Comparison of ENCODE assay signal across 18 cellular contexts in the genomic region with DNA sequence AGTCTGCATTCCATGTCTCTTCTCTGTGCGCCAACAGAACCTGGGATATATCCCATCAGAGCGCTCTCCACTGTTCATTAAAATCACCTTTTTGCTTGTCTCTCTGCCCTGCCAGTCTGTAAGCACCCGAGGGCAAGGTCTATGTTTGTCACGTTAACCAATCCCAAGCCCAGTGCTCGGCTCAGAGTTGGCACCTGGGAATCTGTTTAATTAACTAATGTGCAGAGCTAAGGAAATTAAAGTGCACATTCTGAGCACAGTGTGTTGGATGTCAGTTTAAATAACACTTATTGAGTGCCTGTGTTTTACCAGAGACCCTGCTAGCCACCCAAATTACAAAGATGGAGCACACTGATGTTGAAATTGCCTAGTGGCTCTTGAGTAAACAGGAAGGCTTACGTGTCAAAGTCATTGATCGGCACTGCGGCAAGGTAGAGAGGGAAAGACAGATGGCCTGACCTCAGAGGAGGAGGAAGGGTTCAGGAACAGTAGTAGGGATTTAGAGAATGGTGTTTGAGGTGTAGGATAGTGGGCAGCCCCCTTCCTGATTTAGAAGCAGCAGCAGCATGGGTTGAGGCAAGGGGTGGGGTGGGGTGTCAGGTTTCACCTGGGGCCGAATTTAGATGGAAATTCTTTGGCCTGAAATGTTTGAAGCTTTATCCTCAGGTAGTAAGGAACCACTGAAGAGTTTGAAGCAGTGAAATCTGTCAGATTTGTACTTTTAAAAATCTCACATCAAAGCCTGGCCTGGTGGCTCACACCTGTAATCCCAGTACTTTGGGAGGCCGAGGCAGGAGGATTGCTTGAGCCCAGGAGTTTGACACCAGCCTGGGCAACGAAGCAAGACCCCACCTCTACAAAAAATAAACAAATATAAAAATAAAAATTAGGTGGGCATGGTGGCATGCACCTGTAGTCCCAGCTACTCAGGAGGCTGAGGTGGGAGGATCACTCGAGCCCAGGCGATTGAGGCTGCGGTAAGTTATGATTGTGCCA. TPM values are rescaled to one million over a fixed set of nuclear protein-coding genes. Genes with fewer than 3 reads are reported as not detected.
DNase-seq lines count a peak whose midpoint lies in the region; ATAC-seq, FAIRE-seq and TF ChIP-seq lines count a peak whose summit lies in the region.
"Had no signal": no experiment of that assay in that cellular context is flagged by ENCODE, and none has a peak within 500 bp of the region (broad histone marks: within the 10 kb centered on the region; RNA-seq: fewer than 3 reads in every experiment).

No MANE protein-coding gene starts in this region.

- FAIRE-seq in bronchial epithelial cell (lab: Jason Lieb, UNC) = no peak

- H3K27me3 Mint-ChIP-seq in nephron progenitor cell (ENCODE audit: low read depth, poor library complexity) = no peaks in the 10 kb centered on the region
- no peaks in the 10 kb centered on the region for H3K27me3 Mint-ChIP-seq in activated T-helper 17 cell treated with anti-CD3 and anti-CD28 coated beads, Interleukin-2, amount 50 U/mL, for 72 hours
- H3K27me3 Mint-ChIP-seq: activated CD8-positive, alpha-beta memory T cell treated with anti-CD3 and anti-CD28 coated beads, Interleukin-2, amount 10 ng/mL, durations not matched to agents 7 days and 5 days; activated naive CD8-positive, alpha-beta T cell; CD4-positive, alpha-beta T cell; naive thymus-derived CD8-positive, alpha-beta T cell; stimulated activated naive CD8-positive, alpha-beta T cell treated with anti-CD3 and anti-CD28 coated beads, Interleukin-15, amount 100 ng/mL, for 72 hours had no signal

- no peak for ATAC-seq in activated T-helper 17 cell treated with anti-CD3 and anti-CD28 coated beads, Interleukin-2, amount 50 U/mL, for 72 hours (replicated peaks)
- ATAC-seq in left ventricle myocardium superior (no peak), HG03280 (IDR thresholded peaks at IDR 0.05; ENCODE audit: unreplicated experiment) (no peak)
- ATAC-seq: activated CD8-positive, alpha-beta memory T cell treated with anti-CD3 and anti-CD28 coated beads, Interleukin-2, amount 10 ng/mL, durations not matched to agents 7 days and 5 days; naive thymus-derived CD8-positive, alpha-beta T cell; stimulated activated naive CD8-positive, alpha-beta T cell treated with anti-CD3 and anti-CD28 coated beads, Interleukin-15, amount 100 ng/mL, for 72 hours had no signal

- TF ChIP-seq CTCF in HL-60 (IDR thresholded peaks at IDR 0.05; ENCODE audit: insufficient read depth, low read length) (no peak), bronchial epithelial cell (IDR thresholded peaks at IDR 0.05; ENCODE audit: insufficient read depth, low read length, severe bottlenecking) (no peak), nephron progenitor cell (IDR thresholded peaks at IDR 0.05) (no peak)

- peak overlapping the region; percentile 44 for H3K27ac ChIP-seq in HL-60 (replicated peaks)
- H3K27ac ChIP-seq: GM23248 had no signal

- H3K27me3 ChIP-seq in HL-60 (ENCODE audit: insufficient read depth, poor library complexity, severe bottlenecking) (no peaks in the 10 kb centered on the region), bronchial epithelial cell (ENCODE audit: control insufficient read depth, insufficient read depth, low read length) (no peaks in the 10 kb centered on the region)

- intact Hi-C loops in left ventricle myocardium superior (cut with micrococcal nuclease) = no loop called here

- no peaks in the 10 kb centered on the region for H3K36me3 ChIP-seq in bronchial epithelial cell (ENCODE audit: control insufficient read depth, insufficient read depth, low read length)

- H3K4me3 ChIP-seq in HL-60 (replicated peaks; ENCODE audit: insufficient read depth, low read length) (no peak overlapping the region), bronchial epithelial cell (ENCODE audit: low read depth, low read length) (no peak overlapping the region)
- H3K4me3 ChIP-seq: GM23248 had no signal

- H3K9me3 Mint-ChIP-seq in nephron progenitor cell = no peaks in the 10 kb centered on the region
- no peaks in the 10 kb centered on the region for H3K9me3 Mint-ChIP-seq in activated T-helper 17 cell treated with anti-CD3 and anti-CD28 coated beads, Interleukin-2, amount 50 U/mL, for 72 hours
- H3K9me3 Mint-ChIP-seq: CD4-positive, alpha-beta T cell; naive thymus-derived CD8-positive, alpha-beta T cell; stimulated activated naive CD8-positive, alpha-beta T cell treated with anti-CD3 and anti-CD28 coated beads, Interleukin-15, amount 100 ng/mL, for 72 hours had no signal

- peak overlapping the region; percentile 13 for H3K27ac Mint-ChIP-seq in nephron progenitor cell
- no peak overlapping the region for H3K27ac Mint-ChIP-seq in activated T-helper 17 cell treated with anti-CD3 and anti-CD28 coated beads, Interleukin-2, amount 50 U/mL, for 72 hours
- H3K27ac Mint-ChIP-seq: activated CD8-positive, alpha-beta memory T cell treated with anti-CD3 and anti-CD28 coated beads, Interleukin-2, amount 10 ng/mL, durations not matched to agents 7 days and 5 days; activated naive CD8-positive, alpha-beta T cell; CD4-positive, alpha-beta T cell; stimulated activated naive CD8-positive, alpha-beta T cell treated with anti-CD3 and anti-CD28 coated beads, Interleukin-15, amount 100 ng/mL, for 72 hours had no signal

- peak; percentile 50 to 52 for DNase-seq in HL-60 (ENCODE audit: low read depth in 1 of 2, low spot score in 1 of 2)
- peak; percentile 41 for DNase-seq in NCI-H2029 treated with DMSO at 0.1 percent for 48 hours (lab: John Stamatoyannopoulos, UW)
- DNase-seq in bronchial epithelial cell (ENCODE audit: low read depth) = peak; percentile 22
- DNase-seq in nephron progenitor cell = no peak
- no peak for DNase-seq in left ventricle myocardium superior
- DNase-seq: activated CD8-positive, alpha-beta memory T cell treated with anti-CD3 and anti-CD28 coated beads, Interleukin-2, amount 10 ng/mL, durations not matched to agents 7 days and 5 days; caudate nucleus; CD4-positive, alpha-beta T cell; GDM1; GM23248; naive thymus-derived CD8-positive, alpha-beta T cell; NCI-H526 treated with DMSO at 0.1 percent for 48 hours; Right ventricle myocardium superior; stimulated activated naive CD8-positive, alpha-beta T cell treated with anti-CD3 and anti-CD28 coated beads, Interleukin-15, amount 100 ng/mL, for 72 hours had no signal

- peaks cover 39% of the 10 kb centered on the region for H3K4me1 Mint-ChIP-seq in nephron progenitor cell
- no peaks in the 10 kb centered on the region for H3K4me1 Mint-ChIP-seq in activated T-helper 17 cell treated with anti-CD3 and anti-CD28 coated beads, Interleukin-2, amount 50 U/mL, for 72 hours

- peak overlapping the region; percentile 23 for H3K4me3 Mint-ChIP-seq in nephron progenitor cell
- no peak overlapping the region for H3K4me3 Mint-ChIP-seq in activated T-helper 17 cell treated with anti-CD3 and anti-CD28 coated beads, Interleukin-2, amount 50 U/mL, for 72 hours
- H3K4me3 Mint-ChIP-seq: activated CD8-positive, alpha-beta memory T cell treated with anti-CD3 and anti-CD28 coated beads, Interleukin-2, amount 10 ng/mL, durations not matched to agents 7 days and 5 days; activated naive CD8-positive, alpha-beta T cell; CD4-positive, alpha-beta T cell; stimulated activated naive CD8-positive, alpha-beta T cell treated with anti-CD3 and anti-CD28 coated beads, Interleukin-15, amount 100 ng/mL, for 72 hours had no signal

- H3K36me3 Mint-ChIP-seq in nephron progenitor cell (ENCODE audit: low read depth) = peaks cover 22% of the 10 kb centered on the region
- no peaks in the 10 kb centered on the region for H3K36me3 Mint-ChIP-seq in activated T-helper 17 cell treated with anti-CD3 and anti-CD28 coated beads, Interleukin-2, amount 50 U/mL, for 72 hours (ENCODE audit: low read depth)
- H3K36me3 Mint-ChIP-seq: activated CD8-positive, alpha-beta memory T cell treated with anti-CD3 and anti-CD28 coated beads, Interleukin-2, amount 10 ng/mL, durations not matched to agents 7 days and 5 days; activated naive CD8-positive, alpha-beta T cell had no signal

RNA-seq across cellular contexts. Expression of a gene that starts 7.7 kb away (rescaled TPM):
- total RNA-seq in bronchial epithelial cell = 0.38 TPM in 1 of 2 replicates, not detected in the other
- total RNA-seq in activated T-helper 17 cell treated with anti-CD3 and anti-CD28 coated beads, Interleukin-2, amount 50 U/mL, for 72 hours = 10 to 100 TPM; 10.7 to 65.8 TPM
- total RNA-seq in left ventricle myocardium superior = 0.92 TPM

RNA-seq across cellular contexts. Expression of a gene that starts 7.9 kb away (rescaled TPM):
- 6.1 and 8.3 TPM in 2 replicates for total RNA-seq in bronchial epithelial cell
- 1 to 10 TPM; 3.5 to 4.2 TPM for total RNA-seq in activated T-helper 17 cell treated with anti-CD3 and anti-CD28 coated beads, Interleukin-2, amount 50 U/mL, for 72 hours
- total RNA-seq in left ventricle myocardium superior = 9.1 TPM

RNA-seq across cellular contexts. Expression of a gene that starts 48.8 kb away (rescaled TPM):
- total RNA-seq in bronchial epithelial cell (not detected in 2 replicates), left ventricle myocardium superior (not detected)
- total RNA-seq in activated T-helper 17 cell treated with anti-CD3 and anti-CD28 coated beads, Interleukin-2, amount 50 U/mL, for 72 hours = not detected
- total RNA-seq: activated CD8-positive, alpha-beta memory T cell treated with anti-CD3 and anti-CD28 coated beads, Interleukin-2, amount 10 ng/mL, durations not matched to agents 7 days and 5 days; CD4-positive, alpha-beta T cell; GM23248; M059J; naive thymus-derived CD8-positive, alpha-beta T cell; Right ventricle myocardium superior had no signal

RNA-seq across cellular contexts. Expression of a gene that starts 57.4 kb away (rescaled TPM):
- total RNA-seq in bronchial epithelial cell (0.79 and 1.2 TPM in 2 replicates), left ventricle myocardium superior (0.87 TPM)
- 100 to 1,000 TPM in 1 of 2 donors, 10 to 100 TPM in 1; 93.4 to 124 TPM for total RNA-seq in activated T-helper 17 cell treated with anti-CD3 and anti-CD28 coated beads, Interleukin-2, amount 50 U/mL, for 72 hours

Comparison
In these comparisons a context has a peak if more than half of its experiments do, and no peak if none do; other contexts are left out.
1. DNase-seq: peak in HL-60 (2 of 2), NCI-H2029 treated with DMSO at 0.1 percent for 48 hours (single experiment) and bronchial epithelial cell (single experiment); none in nephron progenitor cell (single experiment) and left ventricle myocardium superior (single experiment).